In the genomic region with DNA sequence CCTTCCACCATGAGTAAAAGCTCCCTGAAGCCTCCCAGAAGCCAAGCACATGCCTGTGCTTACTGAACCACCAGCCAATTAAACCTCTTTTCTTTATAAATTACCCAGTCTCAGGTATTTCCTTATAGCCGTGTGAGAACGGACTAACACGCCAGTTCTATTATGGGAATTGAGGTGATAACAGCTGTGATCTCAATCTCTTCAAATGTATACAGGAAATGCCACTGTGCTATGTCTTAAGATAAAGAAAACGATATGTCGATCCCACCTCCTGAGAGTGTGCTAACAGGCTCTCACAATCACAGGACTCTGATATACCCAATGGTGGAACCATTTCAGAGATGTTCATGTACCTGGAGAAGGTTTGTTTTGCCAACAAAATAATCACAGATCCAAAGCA, we compare ENCODE assay signal across 32 cellular contexts. TPM values are rescaled to one million over a fixed set of nuclear protein-coding genes. Genes with fewer than 3 reads are reported as not detected.
DNase-seq lines count a peak whose midpoint lies in the region; ATAC-seq, FAIRE-seq and TF ChIP-seq lines count a peak whose summit lies in the region.
"Had no signal": no experiment of that assay in that cellular context is flagged by ENCODE, and none has a peak within 500 bp of the region (broad histone marks: within the 10 kb centered on the region; RNA-seq: fewer than 3 reads in every experiment).

No MANE protein-coding gene starts in this region.

- POLR2A ChIA-PET in CD8-positive, alpha-beta T cell (lab: Charles Lee) = no interaction called here

- no peak overlapping the region for H3K4me3 ChIP-seq in CD8-positive, alpha-beta T cell (ENCODE audit: low read depth, low read length)
- H3K4me3 ChIP-seq in pancreas = no peak overlapping the region
- H3K4me3 ChIP-seq: esophagus muscularis mucosa, GM23248, heart right ventricle, ovary, stomach had no signal

- FAIRE-seq in pancreas (lab: Jason Lieb, UNC) = no peak
- FAIRE-seq: GM18507, small intestine, urothelium cell line had no signal

- intact Hi-C loops in CD8-positive, alpha-beta T cell (cut with DNase I, micrococcal nuclease) = no loop called here
- intact Hi-C loops in pancreas (cut with DNase I) = no loop called here

- peaks cover 6% of the 10 kb centered on the region for H3K4me1 ChIP-seq in CD8-positive, alpha-beta T cell (ENCODE audit: insufficient read depth, low read length)
- H3K4me1 ChIP-seq in pancreas = peaks cover 0 to 8% (median 0%) of the 10 kb centered on the region in 3 donors

- DNase-seq in activated T-cell treated with anti-CD3 and anti-CD28 coated beads, Interleukin-2, amount 50 U/mL, for 24 hours = no peak
- DNase-seq in activated T-cell treated with anti-CD3 and anti-CD28 coated beads for 4 hours (no peak), chondrocyte (ENCODE audit: low spot score) (no peak), mesothelial cell of epicardium (ENCODE audit: low spot score in 2 of 2, unreplicated experiment in 2 of 2) (no peak), NCI-H1417 (lab: John Stamatoyannopoulos, UW) (no peak), pancreas (no peak)
- no peak for DNase-seq in CD8-positive, alpha-beta T cell
- no peak for DNase-seq in stimulated activated CD4-positive, alpha-beta T cell treated with anti-CD3 and anti-CD28 coated beads, Interleukin-12 subunit alpha, Interleukin-12 subunit beta, amount 100 ng/mL, for 4 hours
- DNase-seq: activated CD4-positive, alpha-beta T cell treated with anti-CD3 and anti-CD28 coated beads, Interleukin-2, amount 50 U/mL, for 1 hour; activated T-cell treated with anti-CD3 and anti-CD28 coated beads, Interleukin-2, amount 50 U/mL, for 4 hours; AML-193; anterior cingulate cortex; CD8-positive, alpha-beta memory T cell; foreskin melanocyte; GM23248; heart right ventricle; NCI-H2107; NCI-H446; NCI-H748 treated with DMSO at 0.1 percent for 48 hours; ovary; retina; SIG-M5; small intestine; stimulated activated CD4-positive, alpha-beta T cell treated with anti-CD3 and anti-CD28 coated beads, Interleukin-2, amount 100 ng/mL, for 24 hours; stomach; T1000 had no signal

- TF ChIP-seq CTCF in CD8-positive, alpha-beta T cell (IDR thresholded peaks at IDR 0.05) = no peak
- TF ChIP-seq CTCF in chondrocyte (IDR thresholded peaks at IDR 0.05) = no peak
- no peak for TF ChIP-seq CTCF in mesothelial cell of epicardium (IDR thresholded peaks at IDR 0.05; ENCODE audit: unreplicated experiment)
- TF ChIP-seq CTCF in pancreas (IDR thresholded peaks at IDR 0.05) = no peak

- no peaks in the 10 kb centered on the region for H3K36me3 ChIP-seq in CD8-positive, alpha-beta T cell (ENCODE audit: insufficient read depth, low read length)
- no peaks in the 10 kb centered on the region for H3K36me3 ChIP-seq in pancreas
- H3K36me3 ChIP-seq: ovary had no signal

- H3K4me3 Mint-ChIP-seq in activated T-cell treated with anti-CD3 and anti-CD28 coated beads, Interleukin-2, amount 50 U/mL, for 24 hours = no peak overlapping the region
- no peak overlapping the region for H3K4me3 Mint-ChIP-seq in CD8-positive, alpha-beta T cell
- H3K4me3 Mint-ChIP-seq in chondrocyte (ENCODE audit: unreplicated experiment) (no peak overlapping the region), mesothelial cell of epicardium (no peak overlapping the region)
- H3K4me3 Mint-ChIP-seq: activated T-cell treated with anti-CD3 and anti-CD28 coated beads, Interleukin-2, amount 50 U/mL, for 4 hours had no signal

- H3K9me3 ChIP-seq in CD8-positive, alpha-beta T cell (ENCODE audit: low read length) = peaks cover 3% of the 10 kb centered on the region
- H3K9me3 ChIP-seq in pancreas = no peaks in the 10 kb centered on the region
- H3K9me3 ChIP-seq: ovary had no signal

- H3K27ac ChIP-seq in CD8-positive, alpha-beta T cell (ENCODE audit: low read depth, low read length) = no peak overlapping the region
- no peak overlapping the region for H3K27ac ChIP-seq in pancreas
- H3K27ac ChIP-seq: esophagus muscularis mucosa, GM23248, heart right ventricle, ovary, stomach, VCaP had no signal

- CTCF ChIA-PET in CD8-positive, alpha-beta T cell (lab: Charles Lee) = no interaction called here

- ATAC-seq in CD8-positive, alpha-beta T cell = no peak
- ATAC-seq in pancreas = no peak
- ATAC-seq: activated naive CD4-positive, alpha-beta T cell treated with anti-CD3 and anti-CD28 coated beads, Interleukin-2, amount 50 U/mL, for 72 hours; activated T-cell treated with anti-CD3 and anti-CD28 coated beads, Interleukin-2, amount 50 U/mL, for 4 hours; heart right ventricle; Panc1 had no signal

- H3K27me3 ChIP-seq in CD8-positive, alpha-beta T cell (ENCODE audit: insufficient read depth, low read length) = no peaks in the 10 kb centered on the region
- H3K27me3 ChIP-seq in pancreas = no peaks in the 10 kb centered on the region
- H3K27me3 ChIP-seq: esophagus muscularis mucosa, heart right ventricle, ovary, stomach had no signal

- H3K36me3 Mint-ChIP-seq in activated T-cell treated with anti-CD3 and anti-CD28 coated beads, Interleukin-2, amount 50 U/mL, for 24 hours (ENCODE audit: low read depth) = peaks cover 87% of the 10 kb centered on the region
- H3K36me3 Mint-ChIP-seq in CD8-positive, alpha-beta T cell = peaks cover 46% of the 10 kb centered on the region
- H3K36me3 Mint-ChIP-seq in chondrocyte (ENCODE audit: low read depth) (peaks cover 9% of the 10 kb centered on the region), mesothelial cell of epicardium (peaks cover 42% of the 10 kb centered on the region)

- WGBS in pancreas, 2 donors = 77 to 94% methylated on average over 5 of the region's 5 CpGs

- H3K9me3 Mint-ChIP-seq in activated T-cell treated with anti-CD3 and anti-CD28 coated beads, Interleukin-2, amount 50 U/mL, for 24 hours = peaks cover 11% of the 10 kb centered on the region
- peaks cover 8% of the 10 kb centered on the region for H3K9me3 Mint-ChIP-seq in CD8-positive, alpha-beta T cell
- H3K9me3 Mint-ChIP-seq in chondrocyte (ENCODE audit: low read depth) (peaks cover 12% of the 10 kb centered on the region), mesothelial cell of epicardium (peaks cover 24% of the 10 kb centered on the region)
- H3K9me3 Mint-ChIP-seq: activated naive CD4-positive, alpha-beta T cell treated with anti-CD3 and anti-CD28 coated beads, Interleukin-2, amount 50 U/mL, for 72 hours had no signal

- H3K4me1 Mint-ChIP-seq in activated T-cell treated with anti-CD3 and anti-CD28 coated beads, Interleukin-2, amount 50 U/mL, for 24 hours (ENCODE audit: low read depth) = peaks cover 75% of the 10 kb centered on the region
- H3K4me1 Mint-ChIP-seq in CD8-positive, alpha-beta T cell (ENCODE audit: low read depth) = peaks cover 57% of the 10 kb centered on the region
- H3K4me1 Mint-ChIP-seq in chondrocyte (ENCODE audit: low read depth) (peaks cover 40% of the 10 kb centered on the region), mesothelial cell of epicardium (peaks cover 16% of the 10 kb centered on the region)

- peak overlapping the region; percentile 63 for H3K27ac Mint-ChIP-seq in activated T-cell treated with anti-CD3 and anti-CD28 coated beads, Interleukin-2, amount 50 U/mL, for 24 hours
- H3K27ac Mint-ChIP-seq in CD8-positive, alpha-beta T cell = peak overlapping the region; percentile 49
- H3K27ac Mint-ChIP-seq in chondrocyte (ENCODE audit: unreplicated experiment) = peak overlapping the region; percentile 20
- H3K27ac Mint-ChIP-seq in mesothelial cell of epicardium = peak overlapping the region; percentile 23

- H3K27me3 Mint-ChIP-seq in activated T-cell treated with anti-CD3 and anti-CD28 coated beads, Interleukin-2, amount 50 U/mL, for 24 hours = no peaks in the 10 kb centered on the region
- H3K27me3 Mint-ChIP-seq in CD8-positive, alpha-beta T cell (ENCODE audit: low read depth) = no peaks in the 10 kb centered on the region
- H3K27me3 Mint-ChIP-seq in chondrocyte (ENCODE audit: low read depth) = no peaks in the 10 kb centered on the region
- H3K27me3 Mint-ChIP-seq in mesothelial cell of epicardium (ENCODE audit: low read depth) = no peaks in the 10 kb centered on the region
- H3K27me3 Mint-ChIP-seq: CD8-positive, alpha-beta memory T cell had no signal

RNA-seq across cellular contexts. Expression of a gene that starts 26.2 kb away (rescaled TPM):
- 10 to 100 TPM; 15.4 to 15.6 TPM for total RNA-seq in CD8-positive, alpha-beta T cell
- total RNA-seq in chondrocyte (41.2 to 60.9 TPM (median 58.5 TPM) in 3 replicates), mesothelial cell of epicardium (65.1 to 71.6 TPM (median 69.3 TPM) in 3 replicates), pancreas (10 to 100 TPM in 1 of 6 donors, 1 to 10 TPM in 5; 4.6 to 11.2 (median 6.6) TPM)
- polyA plus RNA-seq in pancreas = 1 to 10 TPM; 3.4 to 4.9 TPM

RNA-seq across cellular contexts. Expression of a gene that starts 51.6 kb away (rescaled TPM):
- total RNA-seq in CD8-positive, alpha-beta T cell = 10 to 100 TPM; 46.0 to 50.4 TPM
- 68.0 to 87.8 TPM (median 84.8 TPM) in 3 replicates for total RNA-seq in chondrocyte
- 38.1 to 45.2 TPM (median 44.7 TPM) in 3 replicates for total RNA-seq in mesothelial cell of epicardium
- 10 to 100 TPM; 26.6 to 50.4 (median 36.1) TPM for total RNA-seq in pancreas
- 10 to 100 TPM; 50.3 to 72.7 TPM for polyA plus RNA-seq in pancreas
